8 cellular contexts compared by ENCODE assay signal in genomic region chr21:46188226-46189212, GRCh38. TPM values are rescaled to one million over a fixed set of nuclear protein-coding genes. Genes with fewer than 3 reads are reported as not detected.
A peak's percentile ranks its signal among the peaks of the same experiment; 100 is the strongest.
DNase-seq lines count a peak whose midpoint lies in the region; ATAC-seq and TF ChIP-seq lines count a peak whose summit lies in the region.

No MANE protein-coding gene starts in this region.

- no peaks in the 10 kb centered on the region for H3K27me3 ChIP-seq in Peyer's patch

- no peak overlapping the region for H3K4me3 Mint-ChIP-seq in activated T-cell treated with anti-CD3 and anti-CD28 coated beads, Interleukin-2, amount 50 U/mL, for 4 hours

- H3K9me3 Mint-ChIP-seq in activated T-cell treated with anti-CD3 and anti-CD28 coated beads, Interleukin-2, amount 50 U/mL, for 4 hours = no peaks in the 10 kb centered on the region

- ATAC-seq in GM19023 (IDR thresholded peaks at IDR 0.05; ENCODE audit: unreplicated experiment) (no peak), HG02970 (IDR thresholded peaks at IDR 0.05; ENCODE audit: low FRiP score, unreplicated experiment) (no peak)
- ATAC-seq in activated T-cell treated with anti-CD3 and anti-CD28 coated beads, Interleukin-2, amount 50 U/mL, for 4 hours = no peak

- no peak for TF ChIP-seq CTCF in Peyer's patch (IDR thresholded peaks at IDR 0.05)

- peak; percentile 35 for DNase-seq in HCEC 1CT
- peak in 2 of 3 donors; percentile 15 to 48 for DNase-seq in Peyer's patch
- DNase-seq in fibroblast of peridontal ligament (ENCODE audit: extremely low read depth) = peak; percentile 25
- DNase-seq in occipital lobe (lab: John Stamatoyannopoulos, UW) = peak; percentile 40
- DNase-seq in NCI-H1048 (lab: John Stamatoyannopoulos, UW) = no peak
- DNase-seq in activated T-cell treated with anti-CD3 and anti-CD28 coated beads, Interleukin-2, amount 50 U/mL, for 4 hours = no peak

- peaks cover 1% of the 10 kb centered on the region for H3K4me1 Mint-ChIP-seq in activated T-cell treated with anti-CD3 and anti-CD28 coated beads, Interleukin-2, amount 50 U/mL, for 4 hours (ENCODE audit: low read depth)

- H3K4me1 ChIP-seq in Peyer's patch = peaks cover 0 to 6% (median 0%) of the 10 kb centered on the region in 4 donors

- H3K27me3 Mint-ChIP-seq in activated T-cell treated with anti-CD3 and anti-CD28 coated beads, Interleukin-2, amount 50 U/mL, for 4 hours (ENCODE audit: low read depth) = no peaks in the 10 kb centered on the region

- H3K27ac ChIP-seq in Peyer's patch = peak overlapping the region in 2 of 4 donors; percentile 13 to 42

- peaks cover 0 to 17% (median 0%) of the 10 kb centered on the region in 3 donors for H3K36me3 ChIP-seq in Peyer's patch

- TF ChIP-seq POLR2A in Peyer's patch (IDR thresholded peaks at IDR 0.05) = no peak

- H3K36me3 Mint-ChIP-seq in activated T-cell treated with anti-CD3 and anti-CD28 coated beads, Interleukin-2, amount 50 U/mL, for 4 hours (ENCODE audit: insufficient read depth) = no peaks in the 10 kb centered on the region

- H3K9me3 ChIP-seq in Peyer's patch = no peaks in the 10 kb centered on the region

- no peak overlapping the region for H3K4me3 ChIP-seq in Peyer's patch

RNA-seq across cellular contexts. Expression of gene SPATC1L, which starts 4.3 kb away (rescaled TPM):
- total RNA-seq in Peyer's patch (10 to 100 TPM in 1 of 4 donors, 1 to 10 TPM in 3; 1.1 to 13.2 (median 2.6) TPM), occipital lobe (2.8 TPM)
- 10 to 100 TPM in 2 of 3 donors, 1 to 10 TPM in 1; 6.8 to 17.5 (median 10.6) TPM for total RNA-seq in activated T-cell treated with anti-CD3 and anti-CD28 coated beads, Interleukin-2, amount 50 U/mL, for 4 hours

RNA-seq across cellular contexts. Expression of gene FTCD, which starts 33.1 kb away (rescaled TPM):
- total RNA-seq in Peyer's patch = 1 to 10 TPM in 1 of 4 donors, under 1 TPM in 1, not detected in 2; 0.67 to 1.0 TPM
- not detected for total RNA-seq in occipital lobe
- under 1 TPM; 0.33 to 0.71 (median 0.40) TPM for total RNA-seq in activated T-cell treated with anti-CD3 and anti-CD28 coated beads, Interleukin-2, amount 50 U/mL, for 4 hours

RNA-seq across cellular contexts. Expression of gene LSS, which starts 40.1 kb away (rescaled TPM):
- total RNA-seq in Peyer's patch (100 to 1,000 TPM in 1 of 4 donors, 10 to 100 TPM in 3; 43.7 to 172 (median 66.5) TPM), occipital lobe (52.7 TPM)
- total RNA-seq in activated T-cell treated with anti-CD3 and anti-CD28 coated beads, Interleukin-2, amount 50 U/mL, for 4 hours = 10 to 100 TPM; 14.5 to 20.6 (median 17.2) TPM

Comparison
In these comparisons a context has a peak if more than half of its experiments do, and no peak if none do; other contexts are left out.
1. DNase-seq: peak in HCEC 1CT (single experiment), Peyer's patch (2 of 3), fibroblast of peridontal ligament (single experiment) and occipital lobe (single experiment); none in NCI-H1048 (single experiment) and activated T-cell treated with anti-CD3 and anti-CD28 coated beads, Interleukin-2, amount 50 U/mL, for 4 hours (single experiment).